In the genomic region with DNA sequence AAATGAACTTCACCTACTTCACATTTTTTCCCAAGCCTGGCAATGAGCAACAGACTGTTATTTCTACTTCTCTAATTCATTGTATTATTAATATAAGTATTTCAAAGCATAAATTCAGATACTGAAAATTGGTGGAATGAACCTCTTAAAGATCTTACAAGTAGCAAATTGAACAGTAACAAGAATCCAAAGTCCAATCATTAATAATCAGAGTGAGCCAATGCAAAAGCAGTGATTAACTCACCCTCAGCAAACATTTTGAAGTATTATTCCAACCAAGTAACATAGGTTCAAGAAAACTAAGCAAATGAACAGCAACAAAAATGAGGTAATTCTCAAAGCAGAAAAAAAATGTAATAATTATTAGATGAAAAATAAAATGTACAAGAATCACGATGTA, we compare ENCODE assay signal across 31 cellular contexts.
"Had no signal": no experiment of that assay in that cellular context is flagged by ENCODE, and none has a peak within 500 bp of the region (broad histone marks: within the 10 kb centered on the region; RNA-seq: fewer than 3 reads in every experiment).

No MANE protein-coding gene starts in this region.

- H3K4me1 ChIP-seq: body of pancreas, breast epithelium had no signal

- FAIRE-seq: astrocyte, TTC549 had no signal

- H3K27ac ChIP-seq: adrenal gland, body of pancreas, brain microvascular endothelial cell, breast epithelium, VCaP had no signal

- H3K36me3 ChIP-seq: adrenal gland, brain microvascular endothelial cell, breast epithelium had no signal

- DNase-seq: activated B cell treated with CpG ODN at 0.5 μM for 24 hours; activated CD4-positive, alpha-beta memory T cell treated with anti-CD3 and anti-CD28 coated beads for 36 hours; activated CD4-positive, alpha-beta T cell treated with anti-CD3 and anti-CD28 coated beads for 4 hours; activated CD4-positive, alpha-beta T cell treated with anti-CD3 and anti-CD28 coated beads, Interleukin-2, amount 10 ng/mL, durations not matched to agents 24 days and 14 days; activated CD4-positive, alpha-beta T cell treated with anti-CD3 and anti-CD28 coated beads, Interleukin-2, amount 50 U/mL, for 1 hour; activated CD4-positive, alpha-beta T cell treated with anti-CD3 and anti-CD28 coated beads, Interleukin-2, amount 50 U/mL, for 4 hours; activated CD4-positive, CD25-positive, alpha-beta regulatory T cell treated with anti-CD3 and anti-CD28 coated beads, Interleukin-2, amount 50 U/mL, for 72 hours; activated CD8-positive, alpha-beta memory T cell treated with anti-CD3 and anti-CD28 coated beads, Interleukin-2, amount 50 U/mL, for 4 hours; activated CD8-positive, alpha-beta T cell treated with anti-CD3 and anti-CD28 coated beads for 36 hours; activated effector memory CD4-positive, alpha-beta T cell treated with Interleukin-2 at 50 U/mL for 16 hours; activated gamma-delta T cell; activated naive CD4-positive, alpha-beta T cell treated with anti-CD3 and anti-CD28 coated beads, Interleukin-2, amount 50 U/mL, for 16 hours; activated naive CD4-positive, alpha-beta T cell treated with Interleukin-2 at 50 U/mL for 16 hours; activated naive CD8-positive, alpha-beta T cell treated with anti-CD3 and anti-CD28 coated beads for 36 hours; activated T-cell treated with anti-CD3 and anti-CD28 coated beads for 4 hours; activated T-cell treated with anti-CD3 and anti-CD28 coated beads, Interleukin-2, amount 50 U/mL, for 1 hour; activated T-cell treated with anti-CD3 and anti-CD28 coated beads, Interleukin-2, amount 50 U/mL, for 48 hours; adrenal gland; amniotic stem cell; aorta; body of pancreas; brain microvascular endothelial cell; central memory CD4-positive, alpha-beta T cell; T-helper 1 cell; T-helper 2 cell; T-helper 9 cell had no signal

- H3K27me3 ChIP-seq: adrenal gland, body of pancreas, brain microvascular endothelial cell, breast epithelium had no signal

- ATAC-seq: activated CD8-positive, alpha-beta T cell treated with anti-CD3 and anti-CD28 coated beads for 36 hours; activated naive CD4-positive, alpha-beta T cell treated with anti-CD3 and anti-CD28 coated beads, Interleukin-2, amount 50 U/mL, for 72 hours; body of pancreas had no signal

- H3K9me3 ChIP-seq: body of pancreas, breast epithelium had no signal

- H3K4me3 ChIP-seq: adrenal gland, body of pancreas, breast epithelium had no signal
